In genomic region chr17:82494236-82495055, GRCh38 we compare ENCODE assay signal across 7 cellular contexts. TPM values are rescaled to one million over a fixed set of nuclear protein-coding genes. Genes with fewer than 3 reads are reported as not detected.
DNase-seq lines count a peak whose midpoint lies in the region; ATAC-seq, FAIRE-seq and TF ChIP-seq lines count a peak whose summit lies in the region.

No MANE protein-coding gene starts in this region.

- WGBS in mammary epithelial cell (ENCODE audit: low coverage, missing lambda C conversion rate) = 11% methylated on average over 11 of the region's 17 CpGs

- H3K79me2 ChIP-seq in mammary epithelial cell (ENCODE audit: insufficient read depth, low read length) = no peaks in the 10 kb centered on the region

- in situ Hi-C loops in mammary epithelial cell (cut with MboI; ENCODE audit: low sequenced_read_pairs in 2 of 2) = no loop called here

- H3K36me3 Mint-ChIP-seq in WTC11 = no peaks in the 10 kb centered on the region
- H3K36me3 Mint-ChIP-seq in immature natural killer cell = no peaks in the 10 kb centered on the region

- CTCF ChIA-PET in WTC11 (lab: Charles Lee) = interaction anchor here (0.7 to 2.6 kb wide), 15 partner anchors 9 to 258 kb away, joined by 3 to 16 read pairs (median 3); partner anchors contain the start of gene FN3KRP
- CTCF ChIA-PET in mammary epithelial cell (lab: Charles Lee; ENCODE audit: low non-redundant PET) = interaction anchor here (0.5 kb wide), 1 partner anchor 28 kb away, joined by 19 read pairs; no protein-coding TSS in a partner anchor

- no peaks in the 10 kb centered on the region for H4K20me1 ChIP-seq in mammary epithelial cell (ENCODE audit: insufficient read depth, low read length)

- FAIRE-seq in GM18507 (lab: Jason Lieb, UNC) = peak; percentile 88

- H3K27ac ChIP-seq in mammary epithelial cell (ENCODE audit: insufficient read depth, low read depth, low read length) = no peak overlapping the region

- H2AFZ ChIP-seq in mammary epithelial cell (ENCODE audit: low read depth, low read length) = no peak overlapping the region

- BruUV-seq in mammary epithelial cell (replicated peaks; lab: Mats Ljungman, UMichigan) = TSS peak; percentile 99

- H3K9me3 ChIP-seq in mammary epithelial cell (replicated peaks; ENCODE audit: insufficient read depth, low read length) = no peaks in the 10 kb centered on the region

- H3K27me3 Mint-ChIP-seq in WTC11 (ENCODE audit: low read depth) = peaks cover 39% of the 10 kb centered on the region
- H3K27me3 Mint-ChIP-seq in immature natural killer cell (ENCODE audit: low read depth in 3 of 3) = peaks cover 14 to 34% (median 17%) of the 10 kb centered on the region in 3 donors

- TF ChIP-seq CTCF in WTC11 (IDR thresholded peaks at IDR 0.05) (peak; percentile 87), mammary epithelial cell (conservative IDR thresholded peaks at IDR 0.05 in 1 of 2, IDR thresholded peaks at IDR 0.05 in 1 of 2; ENCODE audit: extremely low read depth in 1 of 2, insufficient read depth in 1 of 2, low read depth in 1 of 2, low read length in 2 of 2) (peak; percentile 85 to 95)

- H3K4me3 ChIP-seq in mammary epithelial cell (replicated peaks in 1 of 3; ENCODE audit: insufficient read depth in 1 of 3, low read depth in 2 of 3, low read length in 3 of 3) = no peak overlapping the region

- peak overlapping the region; percentile 97 for H3K27ac Mint-ChIP-seq in WTC11
- peak overlapping the region; percentile 88 to 97 (median 96) for H3K27ac Mint-ChIP-seq in immature natural killer cell

- H3K36me3 ChIP-seq in mammary epithelial cell (ENCODE audit: insufficient read depth, low read length) = no peaks in the 10 kb centered on the region

- DNase-seq in GM18507 (ENCODE audit: extremely low spot score, insufficient read length, low read depth) = peak; percentile 81
- DNase-seq in NCI-H226 = peak; percentile 93
- peak; percentile 90 for DNase-seq in WTC11 (ENCODE audit: low spot score)
- DNase-seq in mammary epithelial cell = peak; percentile 95
- DNase-seq in immature natural killer cell = peak; percentile 90 to 93 (median 90)
- peak; percentile 83 for DNase-seq in stimulated activated CD4-positive, alpha-beta T cell treated with anti-CD3 and anti-CD28 coated beads, Interleukin-12 subunit alpha, Interleukin-12 subunit beta, amount 100 ng/mL, for 4 hours

- dilution Hi-C loops in mammary epithelial cell (cut with HindIII; ENCODE audit: low sequenced_read_pairs) = no loop called here

- H3K4me1 Mint-ChIP-seq in WTC11 (peaks cover 20% of the 10 kb centered on the region), immature natural killer cell (peaks cover 28 to 37% of the 10 kb centered on the region in 2 donors)

- no peak overlapping the region for H3K9ac ChIP-seq in mammary epithelial cell (ENCODE audit: insufficient read depth, low read length)

- POLR2A ChIA-PET in WTC11 (lab: Charles Lee) = interaction anchor here (1.0 kb wide), 1 partner anchor 25 kb away, joined by 3 read pairs; the partner anchor contains the start of gene FOXK2

- H3K4me3 Mint-ChIP-seq in WTC11 (peak overlapping the region; percentile 86), immature natural killer cell (peak overlapping the region; percentile 62 to 76 (median 66))

- ATAC-seq in HG03103 (IDR thresholded peaks at IDR 0.05; ENCODE audit: low read depth, unreplicated experiment) (peak; percentile 52), WTC11 (peak; percentile 88)

- no peaks in the 10 kb centered on the region for H3K27me3 ChIP-seq in mammary epithelial cell (ENCODE audit: insufficient read depth, low read length)

- peak overlapping the region; percentile 8 for H3K4me2 ChIP-seq in mammary epithelial cell (ENCODE audit: insufficient read depth, low read depth, low read length)

- intact Hi-C loops in mammary epithelial cell (cut with micrococcal nuclease) = loop anchor here (1.0 to 5.0 kb wide), 6 partner anchors 25 to 197 kb away; partner anchors contain the start of genes FOXK2, HEXD, NARF and OGFOD3

- H3K9me3 Mint-ChIP-seq in WTC11 (no peaks in the 10 kb centered on the region), immature natural killer cell (no peaks in the 10 kb centered on the region)

- peaks cover 24% of the 10 kb centered on the region for H3K4me1 ChIP-seq in mammary epithelial cell (ENCODE audit: insufficient read depth, low read length)

TF ChIP-seq in WTC11, 78 proteins besides CTCF, POLR2A, EP300 and RAD21 (continues in another document):
- TF ChIP-seq MYBL2 (CRISPR knock-in tag; IDR thresholded peaks at IDR 0.05) (peak; percentile 52; the same call in 1 of the 2 replicates), PRRX2 (CRISPR knock-in tag; IDR thresholded peaks at IDR 0.05) (0 out of 2 replicates have a peak, but pooled peaks have one; percentile 27), NFE2L1 (CRISPR knock-in tag; IDR thresholded peaks at IDR 0.05) (no peak), SP1 (CRISPR knock-in tag; conservative IDR thresholded peaks at IDR 0.05) (peak; percentile 73), MXD4 (CRISPR knock-in tag; IDR thresholded peaks at IDR 0.05; ENCODE audit: borderline replicate concordance) (no peak), TEAD1 (CRISPR knock-in tag; IDR thresholded peaks at IDR 0.05) (peak; percentile 11; the same call in 1 of the 2 replicates), HMGXB4 (CRISPR knock-in tag; IDR thresholded peaks at IDR 0.05) (peak; percentile 97), CBFB (CRISPR knock-in tag; IDR thresholded peaks at IDR 0.05; ENCODE audit: low read depth) (no peak), ETV6 (CRISPR knock-in tag; IDR thresholded peaks at IDR 0.05) (peak; percentile 74), CREM (CRISPR knock-in tag; IDR thresholded peaks at IDR 0.05) (peak; percentile 86; the same call in 1 of the 2 replicates), ZNF416 (CRISPR knock-in tag; IDR thresholded peaks at IDR 0.05) (no peak), MAX (CRISPR knock-in tag; IDR thresholded peaks at IDR 0.05) (peak; percentile 84), ATF1 (CRISPR knock-in tag; IDR thresholded peaks at IDR 0.05) (no peak), RORB (CRISPR knock-in tag; IDR thresholded peaks at IDR 0.05) (no peak), RELA (CRISPR knock-in tag; IDR thresholded peaks at IDR 0.05; ENCODE audit: borderline replicate concordance) (no peak), NR1H2 (CRISPR knock-in tag; IDR thresholded peaks at IDR 0.05) (no peak), USF2 (CRISPR knock-in tag; IDR thresholded peaks at IDR 0.05) (no peak; the same call in 1 of the 2 replicates), JUN (CRISPR knock-in tag; IDR thresholded peaks at IDR 0.05) (no peak), NR2C2 (CRISPR knock-in tag; IDR thresholded peaks at IDR 0.05) (no peak), ZNF232 (CRISPR knock-in tag; IDR thresholded peaks at IDR 0.05) (peak; percentile 40; the same call in 1 of the 2 replicates), ZNF121 (CRISPR knock-in tag; IDR thresholded peaks at IDR 0.05) (peak; percentile 58), SMAD3 (CRISPR knock-in tag; IDR thresholded peaks at IDR 0.05; ENCODE audit: borderline replicate concordance) (peak; percentile 38; the same call in 1 of the 2 replicates), ESRRA (CRISPR knock-in tag; IDR thresholded peaks at IDR 0.05; ENCODE audit: borderline replicate concordance) (no peak)

RNA-seq across cellular contexts. Expression of gene FOXK2, which starts 25.1 kb away (rescaled TPM):
- total RNA-seq in WTC11 (2021) = 57.7 to 65.7 TPM (median 62.7 TPM) in 3 replicates
- total RNA-seq in mammary epithelial cell = 10 to 100 TPM; 57.3 to 80.8 TPM
- 36.6 TPM for polyA plus RNA-seq in mammary epithelial cell
- 43.2 TPM for polyA minus RNA-seq in mammary epithelial cell
- 1 to 10 TPM; 1.9 to 9.7 (median 2.9) TPM for polyA plus RNA-seq in immature natural killer cell

RNA-seq across cellular contexts. Expression of gene NARF, which starts 35.9 kb away (rescaled TPM):
- total RNA-seq in WTC11 (2021) (96.7 to 125 TPM (median 117 TPM) in 3 replicates), mammary epithelial cell (10 to 100 TPM; 25.0 to 31.5 TPM)
- polyA plus RNA-seq in mammary epithelial cell (45.0 TPM), immature natural killer cell (100 to 1,000 TPM; 149 to 192 (median 179) TPM)
- 31.3 TPM for polyA minus RNA-seq in mammary epithelial cell

RNA-seq across cellular contexts. Expression of gene CYBC1, which starts 43.9 kb away (rescaled TPM):
- total RNA-seq in WTC11 (2021) = 61.5 to 71.7 TPM (median 65.5 TPM) in 3 replicates
- total RNA-seq in mammary epithelial cell = 10 to 100 TPM; 21.8 to 38.3 TPM
- 30.3 TPM for polyA plus RNA-seq in mammary epithelial cell
- 21.6 TPM for polyA minus RNA-seq in mammary epithelial cell
- polyA plus RNA-seq in immature natural killer cell = 100 to 1,000 TPM; 182 to 246 (median 243) TPM
